Comparison of ENCODE assay signal across 18 cellular contexts in the genomic region with DNA sequence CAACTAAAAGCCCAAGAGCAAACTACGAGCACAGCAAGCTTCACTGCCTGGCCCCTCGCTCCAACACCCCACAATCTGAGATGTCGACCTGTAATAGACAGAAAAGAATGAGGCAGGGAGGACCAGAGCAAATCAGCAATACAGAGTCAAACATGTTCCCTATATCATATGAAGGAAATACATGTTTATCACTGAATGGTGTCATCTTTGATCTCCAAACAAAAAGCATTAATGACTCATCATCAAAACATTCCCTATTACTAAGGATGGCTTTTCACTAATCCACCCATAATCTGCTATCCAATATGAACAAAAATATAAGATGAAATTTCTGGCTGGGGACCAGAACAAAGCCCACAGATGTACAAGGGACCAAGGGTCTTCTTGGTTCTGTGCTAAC.
"Had no signal": no experiment of that assay in that cellular context is flagged by ENCODE, and none has a peak within 500 bp of the region (broad histone marks: within the 10 kb centered on the region; RNA-seq: fewer than 3 reads in every experiment).

No MANE protein-coding gene starts in this region.

- H3K9me3 ChIP-seq: left lung, sigmoid colon had no signal

- H3K27me3 ChIP-seq: left lung, sigmoid colon had no signal

- H3K4me3 Mint-ChIP-seq: activated CD4-positive, alpha-beta T cell treated with anti-CD3 and anti-CD28 coated beads, Interleukin-2, amount 10 ng/mL, durations not matched to agents 24 days and 14 days; brain; dendritic cell treated with granulocyte-macrophage colony-stimulating factor and Interleukin-4, amounts not matched to agents 40 ng/mL and 50 ng/mL, for 4 days; endodermal cell; nephron; stimulated activated naive CD8-positive, alpha-beta T cell treated with anti-CD3 and anti-CD28 coated beads, Interleukin-15, Interleukin-2, amounts not matched to agents 100 ng/mL and 50 ng/mL, for 24 hours; WTC11 had no signal

- ATAC-seq: activated naive CD4-positive, alpha-beta T cell treated with anti-CD3 and anti-CD28 coated beads, Interleukin-2, amount 50 U/mL, for 72 hours; esophagus mucosa; left lung; WTC11 had no signal

- H3K36me3 ChIP-seq: left lung, sigmoid colon had no signal

- H3K27ac Mint-ChIP-seq: activated CD4-positive, alpha-beta T cell treated with anti-CD3 and anti-CD28 coated beads, Interleukin-2, amount 10 ng/mL, durations not matched to agents 24 days and 14 days; activated naive CD4-positive, alpha-beta T cell treated with anti-CD3 and anti-CD28 coated beads, Interleukin-2, amount 50 U/mL, for 72 hours; brain; dendritic cell treated with granulocyte-macrophage colony-stimulating factor and Interleukin-4, amounts not matched to agents 40 ng/mL and 50 ng/mL, for 4 days; endodermal cell; nephron; stimulated activated naive CD8-positive, alpha-beta T cell treated with anti-CD3 and anti-CD28 coated beads, Interleukin-15, Interleukin-2, amounts not matched to agents 100 ng/mL and 50 ng/mL, for 24 hours; WTC11 had no signal

- H3K9me3 Mint-ChIP-seq: activated CD4-positive, alpha-beta T cell treated with anti-CD3 and anti-CD28 coated beads, Interleukin-2, amount 10 ng/mL, durations not matched to agents 24 days and 14 days; activated naive CD4-positive, alpha-beta T cell treated with anti-CD3 and anti-CD28 coated beads, Interleukin-2, amount 50 U/mL, for 72 hours; brain; dendritic cell treated with granulocyte-macrophage colony-stimulating factor and Interleukin-4, amounts not matched to agents 40 ng/mL and 50 ng/mL, for 4 days; endodermal cell; nephron; stimulated activated naive CD8-positive, alpha-beta T cell treated with anti-CD3 and anti-CD28 coated beads, Interleukin-15, Interleukin-2, amounts not matched to agents 100 ng/mL and 50 ng/mL, for 24 hours; WTC11 had no signal

- H3K27ac ChIP-seq: left lung, sigmoid colon had no signal

- H3K4me1 Mint-ChIP-seq: endodermal cell, WTC11 had no signal

- H3K36me3 Mint-ChIP-seq: activated naive CD4-positive, alpha-beta T cell treated with anti-CD3 and anti-CD28 coated beads, Interleukin-2, amount 50 U/mL, for 72 hours; WTC11 had no signal

- H3K27me3 Mint-ChIP-seq: activated CD4-positive, alpha-beta T cell treated with anti-CD3 and anti-CD28 coated beads, Interleukin-2, amount 10 ng/mL, durations not matched to agents 24 days and 14 days; brain; dendritic cell treated with granulocyte-macrophage colony-stimulating factor and Interleukin-4, amounts not matched to agents 40 ng/mL and 50 ng/mL, for 4 days; stimulated activated naive CD8-positive, alpha-beta T cell treated with anti-CD3 and anti-CD28 coated beads, Interleukin-15, Interleukin-2, amounts not matched to agents 100 ng/mL and 50 ng/mL, for 24 hours had no signal

- H3K4me3 ChIP-seq: left lung, sigmoid colon had no signal

- DNase-seq: activated CD4-positive, alpha-beta T cell treated with anti-CD3 and anti-CD28 coated beads, Interleukin-2, amount 10 ng/mL, durations not matched to agents 24 days and 14 days; activated CD8-positive, alpha-beta memory T cell treated with anti-CD3 and anti-CD28 coated beads for 24 hours; amniotic stem cell; endodermal cell; head of caudate nucleus; mesendoderm; occipital lobe; sigmoid colon; stimulated activated CD4-positive, alpha-beta T cell treated with anti-CD3 and anti-CD28 coated beads, Interleukin-4, amount 100 ng/mL, for 1 hour; stimulated activated CD8-positive, alpha-beta memory T cell treated with anti-CD3 and anti-CD28 coated beads, Interleukin-4, amount 100 ng/mL, for 48 hours had no signal
